1 cellular context compared by ENCODE assay signal in genomic region chr17:42779942-42780815, GRCh38.
TF ChIP-seq lines count a peak whose summit lies in the region.

TSS of gene WNK4 (plus strand) at chr17:42780610. CDS start at chr17:42780699, 89 bp downstream.

TF ChIP-seq in HepG2, 621 proteins besides CTCF, POLR2A, EP300 and RAD21 (continued from another document and continues in another):
- TF ChIP-seq ZBTB40 (IDR thresholded peaks at IDR 0.05) (no peak), ZBTB40 (CRISPR knock-in tag; IDR thresholded peaks at IDR 0.05) (peak; percentile 56; the same call in 1 of the 2 replicates), ZNF205 (CRISPR knock-in tag; IDR thresholded peaks at IDR 0.05) (0 out of 2 replicates have a peak, but pooled peaks have one; percentile 11), USF2 (IDR thresholded peaks at IDR 0.05; ENCODE audit: low read depth, low read length) (no peak), USF2 (CRISPR knock-in tag; IDR thresholded peaks at IDR 0.05; ENCODE audit: borderline replicate concordance) (no peak; the same call in 1 of the 2 replicates), CBX5 (CRISPR knock-in tag; IDR thresholded peaks at IDR 0.05; ENCODE audit: borderline replicate concordance) (no peak; the same call in 1 of the 2 replicates), TRIM24 (CRISPR knock-in tag; IDR thresholded peaks at IDR 0.05) (no peak), FLYWCH1 (CRISPR knock-in tag; IDR thresholded peaks at IDR 0.05) (no peak), SMAD9 (CRISPR knock-in tag; IDR thresholded peaks at IDR 0.05) (no peak), TEAD2 (CRISPR knock-in tag; IDR thresholded peaks at IDR 0.05) (no peak), ZXDC (CRISPR knock-in tag; IDR thresholded peaks at IDR 0.05) (0 out of 2 replicates have a peak, but pooled peaks have one; percentile 70), DNMT3B (CRISPR knock-in tag; conservative IDR thresholded peaks at IDR 0.05) (0 out of 2 replicates have a peak, but pooled peaks have one; percentile 67), STAT6 (CRISPR knock-in tag; IDR thresholded peaks at IDR 0.05; ENCODE audit: borderline replicate concordance) (no peak; the same call in 1 of the 2 replicates), KAT7 (CRISPR knock-in tag; IDR thresholded peaks at IDR 0.05; ENCODE audit: borderline replicate concordance) (peak; percentile 96; the same call in 1 of the 2 replicates), GABPB1 (CRISPR knock-in tag; IDR thresholded peaks at IDR 0.05) (peak; percentile 75), PCBP1 (IDR thresholded peaks at IDR 0.05; ENCODE audit: borderline replicate concordance, low read depth, low read length) (peak; percentile 46; the same call in 1 of the 2 replicates), ZNF543 (CRISPR knock-in tag; IDR thresholded peaks at IDR 0.05) (peak; percentile 11), ZNF510 (CRISPR knock-in tag; IDR thresholded peaks at IDR 0.05; ENCODE audit: low read depth) (no peak), NONO (IDR thresholded peaks at IDR 0.05) (no peak), NONO (CRISPR knock-in tag; conservative IDR thresholded peaks at IDR 0.05) (peak; percentile 56), ZNF512B (CRISPR knock-in tag; IDR thresholded peaks at IDR 0.05; ENCODE audit: borderline replicate concordance) (peak; percentile 54; the same call in 1 of the 2 replicates), ZNF451 (CRISPR knock-in tag; IDR thresholded peaks at IDR 0.05) (peak; percentile 40), SNRNP70 (IDR thresholded peaks at IDR 0.05; ENCODE audit: low read depth, low read length) (no peak), MTF2 (CRISPR knock-in tag; IDR thresholded peaks at IDR 0.05; ENCODE audit: borderline replicate concordance) (no peak; the same call in 1 of the 2 replicates), ARID2 (CRISPR knock-in tag; IDR thresholded peaks at IDR 0.05; ENCODE audit: borderline replicate concordance) (peak; percentile 77; the same call in 1 of the 2 replicates), IKZF5 (CRISPR knock-in tag; IDR thresholded peaks at IDR 0.05) (peak; percentile 77), ZC3H13 (CRISPR knock-in tag; IDR thresholded peaks at IDR 0.05) (peak; percentile 96), ZNF616 (CRISPR knock-in tag; IDR thresholded peaks at IDR 0.05; ENCODE audit: low read depth) (0 out of 2 replicates have a peak, but pooled peaks have one; percentile 13), TRAFD1 (CRISPR knock-in tag; IDR thresholded peaks at IDR 0.05; ENCODE audit: borderline replicate concordance) (no peak), ZBTB20 (CRISPR knock-in tag; IDR thresholded peaks at IDR 0.05; ENCODE audit: borderline replicate concordance, low read depth) (peak; percentile 57; the same call in 1 of the 2 replicates), MAFK (conservative IDR thresholded peaks at IDR 0.05 in 1 of 2, IDR thresholded peaks at IDR 0.05 in 1 of 2; ENCODE audit: low read length in 2 of 2) (no peak), ZNF3 (CRISPR knock-in tag; IDR thresholded peaks at IDR 0.05) (no peak), TAF15 (IDR thresholded peaks at IDR 0.05; ENCODE audit: low read depth, low read length, poor library complexity, severe bottlenecking) (no peak), STAT5B (CRISPR knock-in tag; IDR thresholded peaks at IDR 0.05) (no peak), HCFC1 (IDR thresholded peaks at IDR 0.05; ENCODE audit: low read depth, low read length) (no peak)
